In the genomic region with DNA sequence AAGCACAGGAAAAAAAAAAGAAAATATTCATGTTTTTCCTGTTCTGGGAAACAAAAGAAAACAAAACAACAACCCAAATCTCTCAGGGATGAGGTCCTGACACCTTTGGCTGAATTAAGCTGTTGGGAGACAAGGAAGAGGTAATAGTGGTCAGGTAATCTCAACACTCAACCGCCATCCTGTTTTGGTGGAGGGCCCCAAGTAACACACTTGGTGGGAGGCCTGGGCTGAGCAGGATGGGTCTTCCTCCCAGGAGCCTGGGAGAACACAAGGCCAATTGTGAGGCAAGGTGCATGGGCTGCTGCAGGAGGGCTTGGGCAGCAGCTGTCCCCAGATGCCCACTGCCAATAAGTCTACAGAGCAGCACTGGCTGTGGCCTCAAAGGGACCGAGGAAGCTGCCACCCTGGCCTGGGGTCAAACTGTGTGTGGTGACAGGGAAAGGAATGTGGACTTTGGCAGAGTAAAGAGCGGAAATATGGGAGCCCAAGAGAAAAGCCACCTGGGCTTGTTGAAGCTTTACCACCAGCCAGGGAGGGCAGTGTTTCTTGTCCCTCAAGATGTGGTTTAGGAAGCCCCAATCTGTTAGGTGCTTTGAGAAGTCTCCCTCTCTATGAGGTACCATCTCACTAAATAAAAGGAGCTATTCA, we compare ENCODE assay signal across 1 cellular context.
TF ChIP-seq lines count a peak whose summit lies in the region.

No MANE protein-coding gene starts in this region.

TF ChIP-seq in H1, 55 proteins besides CTCF, POLR2A, EP300 and RAD21 (continued from another document):
- no peak for TF ChIP-seq CEBPB (IDR thresholded peaks at IDR 0.05; ENCODE audit: low read depth, low read length)
- TF ChIP-seq KDM5A (IDR thresholded peaks at IDR 0.05; ENCODE audit: low read length), result no peak
- no peak for TF ChIP-seq RBBP5 (IDR thresholded peaks at IDR 0.05; ENCODE audit: borderline replicate concordance, low read depth, low read length)
- TF ChIP-seq TEAD4 (IDR thresholded peaks at IDR 0.05; ENCODE audit: low read depth, low read length), result no peak
- TF ChIP-seq NRF1 (IDR thresholded peaks at IDR 0.05; ENCODE audit: low read depth, low read length), result no peak
- TF ChIP-seq ASH2L (IDR thresholded peaks at IDR 0.05; ENCODE audit: low read length), result no peak
- TF ChIP-seq POU5F1 (IDR thresholded peaks at IDR 0.05; ENCODE audit: low read depth, low read length), result no peak
- no peak for TF ChIP-seq HDAC2 (IDR thresholded peaks at IDR 0.05; ENCODE audit: borderline replicate concordance in 1 of 2, low read depth in 2 of 2, low read length in 2 of 2)
- TF ChIP-seq CBX8 (IDR thresholded peaks at IDR 0.05; ENCODE audit: borderline replicate concordance, low read depth, low read length), result no peak
- TF ChIP-seq SP1 (IDR thresholded peaks at IDR 0.05; ENCODE audit: low read depth, low read length), result no peak
- TF ChIP-seq, protein P1, sequence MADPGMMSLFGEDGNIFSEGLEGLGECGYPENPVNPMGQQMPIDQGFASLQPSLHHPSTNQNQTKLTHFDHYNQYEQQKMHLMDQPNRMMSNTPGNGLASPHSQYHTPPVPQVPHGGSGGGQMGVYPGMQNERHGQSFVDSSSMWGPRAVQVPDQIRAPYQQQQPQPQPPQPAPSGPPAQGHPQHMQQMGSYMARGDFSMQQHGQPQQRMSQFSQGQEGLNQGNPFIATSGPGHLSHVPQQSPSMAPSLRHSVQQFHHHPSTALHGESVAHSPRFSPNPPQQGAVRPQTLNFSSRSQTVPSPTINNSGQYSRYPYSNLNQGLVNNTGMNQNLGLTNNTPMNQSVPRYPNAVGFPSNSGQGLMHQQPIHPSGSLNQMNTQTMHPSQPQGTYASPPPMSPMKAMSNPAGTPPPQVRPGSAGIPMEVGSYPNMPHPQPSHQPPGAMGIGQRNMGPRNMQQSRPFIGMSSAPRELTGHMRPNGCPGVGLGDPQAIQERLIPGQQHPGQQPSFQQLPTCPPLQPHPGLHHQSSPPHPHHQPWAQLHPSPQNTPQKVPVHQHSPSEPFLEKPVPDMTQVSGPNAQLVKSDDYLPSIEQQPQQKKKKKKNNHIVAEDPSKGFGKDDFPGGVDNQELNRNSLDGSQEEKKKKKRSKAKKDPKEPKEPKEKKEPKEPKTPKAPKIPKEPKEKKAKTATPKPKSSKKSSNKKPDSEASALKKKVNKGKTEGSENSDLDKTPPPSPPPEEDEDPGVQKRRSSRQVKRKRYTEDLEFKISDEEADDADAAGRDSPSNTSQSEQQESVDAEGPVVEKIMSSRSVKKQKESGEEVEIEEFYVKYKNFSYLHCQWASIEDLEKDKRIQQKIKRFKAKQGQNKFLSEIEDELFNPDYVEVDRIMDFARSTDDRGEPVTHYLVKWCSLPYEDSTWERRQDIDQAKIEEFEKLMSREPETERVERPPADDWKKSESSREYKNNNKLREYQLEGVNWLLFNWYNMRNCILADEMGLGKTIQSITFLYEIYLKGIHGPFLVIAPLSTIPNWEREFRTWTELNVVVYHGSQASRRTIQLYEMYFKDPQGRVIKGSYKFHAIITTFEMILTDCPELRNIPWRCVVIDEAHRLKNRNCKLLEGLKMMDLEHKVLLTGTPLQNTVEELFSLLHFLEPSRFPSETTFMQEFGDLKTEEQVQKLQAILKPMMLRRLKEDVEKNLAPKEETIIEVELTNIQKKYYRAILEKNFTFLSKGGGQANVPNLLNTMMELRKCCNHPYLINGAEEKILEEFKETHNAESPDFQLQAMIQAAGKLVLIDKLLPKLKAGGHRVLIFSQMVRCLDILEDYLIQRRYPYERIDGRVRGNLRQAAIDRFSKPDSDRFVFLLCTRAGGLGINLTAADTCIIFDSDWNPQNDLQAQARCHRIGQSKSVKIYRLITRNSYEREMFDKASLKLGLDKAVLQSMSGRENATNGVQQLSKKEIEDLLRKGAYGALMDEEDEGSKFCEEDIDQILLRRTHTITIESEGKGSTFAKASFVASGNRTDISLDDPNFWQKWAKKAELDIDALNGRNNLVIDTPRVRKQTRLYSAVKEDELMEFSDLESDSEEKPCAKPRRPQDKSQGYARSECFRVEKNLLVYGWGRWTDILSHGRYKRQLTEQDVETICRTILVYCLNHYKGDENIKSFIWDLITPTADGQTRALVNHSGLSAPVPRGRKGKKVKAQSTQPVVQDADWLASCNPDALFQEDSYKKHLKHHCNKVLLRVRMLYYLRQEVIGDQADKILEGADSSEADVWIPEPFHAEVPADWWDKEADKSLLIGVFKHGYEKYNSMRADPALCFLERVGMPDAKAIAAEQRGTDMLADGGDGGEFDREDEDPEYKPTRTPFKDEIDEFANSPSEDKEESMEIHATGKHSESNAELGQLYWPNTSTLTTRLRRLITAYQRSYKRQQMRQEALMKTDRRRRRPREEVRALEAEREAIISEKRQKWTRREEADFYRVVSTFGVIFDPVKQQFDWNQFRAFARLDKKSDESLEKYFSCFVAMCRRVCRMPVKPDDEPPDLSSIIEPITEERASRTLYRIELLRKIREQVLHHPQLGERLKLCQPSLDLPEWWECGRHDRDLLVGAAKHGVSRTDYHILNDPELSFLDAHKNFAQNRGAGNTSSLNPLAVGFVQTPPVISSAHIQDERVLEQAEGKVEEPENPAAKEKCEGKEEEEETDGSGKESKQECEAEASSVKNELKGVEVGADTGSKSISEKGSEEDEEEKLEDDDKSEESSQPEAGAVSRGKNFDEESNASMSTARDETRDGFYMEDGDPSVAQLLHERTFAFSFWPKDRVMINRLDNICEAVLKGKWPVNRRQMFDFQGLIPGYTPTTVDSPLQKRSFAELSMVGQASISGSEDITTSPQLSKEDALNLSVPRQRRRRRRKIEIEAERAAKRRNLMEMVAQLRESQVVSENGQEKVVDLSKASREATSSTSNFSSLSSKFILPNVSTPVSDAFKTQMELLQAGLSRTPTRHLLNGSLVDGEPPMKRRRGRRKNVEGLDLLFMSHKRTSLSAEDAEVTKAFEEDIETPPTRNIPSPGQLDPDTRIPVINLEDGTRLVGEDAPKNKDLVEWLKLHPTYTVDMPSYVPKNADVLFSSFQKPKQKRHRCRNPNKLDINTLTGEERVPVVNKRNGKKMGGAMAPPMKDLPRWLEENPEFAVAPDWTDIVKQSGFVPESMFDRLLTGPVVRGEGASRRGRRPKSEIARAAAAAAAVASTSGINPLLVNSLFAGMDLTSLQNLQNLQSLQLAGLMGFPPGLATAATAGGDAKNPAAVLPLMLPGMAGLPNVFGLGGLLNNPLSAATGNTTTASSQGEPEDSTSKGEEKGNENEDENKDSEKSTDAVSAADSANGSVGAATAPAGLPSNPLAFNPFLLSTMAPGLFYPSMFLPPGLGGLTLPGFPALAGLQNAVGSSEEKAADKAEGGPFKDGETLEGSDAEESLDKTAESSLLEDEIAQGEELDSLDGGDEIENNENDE (IDR thresholded peaks at IDR 0.05; ENCODE audit: insufficient replicate concordance, low read length), result no peak
TF ChIP-seq in H1: peak in this region for 0.
